In the genomic region with DNA sequence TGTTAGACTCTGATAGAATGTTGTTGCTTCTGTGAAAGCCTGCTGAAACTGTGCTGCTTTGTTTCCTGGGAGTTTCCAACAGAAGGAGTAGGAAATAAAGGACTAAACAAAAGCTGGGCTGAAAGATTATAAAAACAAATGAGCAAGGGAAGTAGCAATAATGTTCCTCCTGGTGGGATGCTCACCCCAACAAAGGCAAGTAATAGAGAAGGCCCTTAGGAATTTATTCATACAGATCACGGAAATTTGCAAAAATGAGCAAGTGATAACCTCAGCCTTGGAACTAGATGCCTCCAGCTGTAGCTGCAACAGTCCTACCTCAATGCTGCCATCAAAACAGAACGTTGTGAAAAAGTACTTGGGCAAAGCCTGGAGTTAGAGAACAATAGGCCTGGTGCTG, we compare ENCODE assay signal across 21 cellular contexts.
"Had no signal": no experiment of that assay in that cellular context is flagged by ENCODE, and none has a peak within 500 bp of the region (broad histone marks: within the 10 kb centered on the region; RNA-seq: fewer than 3 reads in every experiment).

No MANE protein-coding gene starts in this region.

- H3K9me3 ChIP-seq: left ventricle myocardium inferior, lower lobe of right lung, spleen, tibial artery, upper lobe of right lung had no signal

- DNase-seq: effector CD8-positive, alpha-beta T cell; heart left ventricle; hippocampal formation; kidney; left cardiac atrium; left ventricle myocardium inferior; lower lobe of right lung; midbrain; posterior cingulate gyrus; spleen; stimulated activated CD4-positive, alpha-beta T cell treated with anti-CD3 and anti-CD28 coated beads, Interleukin-15, amount 100 ng/mL, for 24 hours; stimulated activated CD4-positive, alpha-beta T cell treated with anti-CD3 and anti-CD28 coated beads, Interleukin-1b, Interleukin-23, amount 100 ng/mL, for 48 hours; stimulated activated CD4-positive, alpha-beta T cell treated with anti-CD3 and anti-CD28 coated beads, Interleukin-4, amount 100 ng/mL, for 24 hours; tibial artery; upper lobe of right lung had no signal

- H3K4me1 ChIP-seq: heart left ventricle, left ventricle myocardium inferior, lower lobe of right lung, spleen, tibial artery, upper lobe of right lung had no signal

- FAIRE-seq: frontal cortex, kidney had no signal

- H3K27ac ChIP-seq: coronary artery, heart left ventricle, left ventricle myocardium inferior, lower lobe of right lung, spleen, tibial artery, upper lobe of right lung had no signal

- H3K4me3 ChIP-seq: coronary artery, heart left ventricle, left ventricle myocardium inferior, lower lobe of right lung, spleen, tibial artery, upper lobe of right lung had no signal

- H3K36me3 ChIP-seq: heart left ventricle, left ventricle myocardium inferior, lower lobe of right lung, spleen, tibial artery, upper lobe of right lung had no signal

- H3K27me3 ChIP-seq: heart left ventricle, spleen, tibial artery, upper lobe of right lung had no signal

- ATAC-seq: esophagus mucosa; heart left ventricle; left cardiac atrium; lower lobe of right lung; natural killer cell treated with Interleukin-12 subunit alpha and Interleukin-12 subunit beta and Interleukin-15 and Interleukin-18, amount 100 ng/mL, for 72 hours; sciatic nerve; stimulated activated memory B cell treated with anti-CD40 and anti-IgM and Interleukin-4, amounts not matched to agents 10 μg/mL and 1 μg/mL and 100 μg/mL, for 72 hours; upper lobe of right lung had no signal
